Comparison of ENCODE assay signal across 6 cellular contexts in genomic region chr2:27539649-27540048, GRCh38. TPM values are rescaled to one million over a fixed set of nuclear protein-coding genes. Genes with fewer than 3 reads are reported as not detected.
"Had no signal": no experiment of that assay in that cellular context is flagged by ENCODE, and none has a peak within 500 bp of the region (broad histone marks: within the 10 kb centered on the region; RNA-seq: fewer than 3 reads in every experiment).

No MANE protein-coding gene starts in this region.

RNA-seq across cellular contexts. Expression of gene GCKR, which starts 43.0 kb away (rescaled TPM):
- total RNA-seq: naive thymus-derived CD8-positive, alpha-beta T cell; natural killer cell; natural killer cell treated with Interleukin-12 subunit alpha and Interleukin-12 subunit beta and Interleukin-15 and Interleukin-18, amount 100 ng/mL, for 72 hours; osteocyte; skeletal muscle tissue; smooth muscle cell had no signal
- polyA plus RNA-seq: naive thymus-derived CD8-positive, alpha-beta T cell had no signal

RNA-seq across cellular contexts. Expression of gene FNDC4, which starts 44.6 kb away (rescaled TPM):
- total RNA-seq: naive thymus-derived CD8-positive, alpha-beta T cell; natural killer cell; natural killer cell treated with Interleukin-12 subunit alpha and Interleukin-12 subunit beta and Interleukin-15 and Interleukin-18, amount 100 ng/mL, for 72 hours had no signal
